8 cellular contexts compared by ENCODE assay signal in genomic region chr6:84763397-84764331, GRCh38. TPM values are rescaled to one million over a fixed set of nuclear protein-coding genes. Genes with fewer than 3 reads are reported as not detected.
A peak's percentile ranks its signal among the peaks of the same experiment; 100 is the strongest.
DNase-seq lines count a peak whose midpoint lies in the region; ATAC-seq and TF ChIP-seq lines count a peak whose summit lies in the region.

No MANE protein-coding gene starts in this region.

- H3K4me1 Mint-ChIP-seq in nephron: peaks cover 30% of the 10 kb centered on the region

- H3K4me3 ChIP-seq in RWPE2 (ENCODE audit: severe bottlenecking) (peak overlapping the region; percentile 44), epithelial cell of proximal tubule (ENCODE audit: low read depth, low read length) (peak overlapping the region; percentile 57)

- no peaks in the 10 kb centered on the region for H3K9me3 ChIP-seq in RWPE2 (ENCODE audit: severe bottlenecking)

- TF ChIP-seq CTCF in RWPE2 (IDR thresholded peaks at IDR 0.05; ENCODE audit: poor library complexity, severe bottlenecking) (no peak), epithelial cell of proximal tubule (conservative IDR thresholded peaks at IDR 0.05; ENCODE audit: low read depth, low read length) (no peak), nephron (IDR thresholded peaks at IDR 0.05; ENCODE audit: unreplicated experiment in 3 of 3) (peak in 1 of 3 experiments; percentile 5), GM10248 (IDR thresholded peaks at IDR 0.05; ENCODE audit: control extremely low read depth, extremely low read depth, low read depth, missing control alignments) (no peak)

- H3K36me3 Mint-ChIP-seq in nephron (ENCODE audit: low read depth): peaks cover 5% of the 10 kb centered on the region

- H3K36me3 ChIP-seq in RWPE2 (ENCODE audit: low read depth): no peaks in the 10 kb centered on the region

- peak overlapping the region; percentile 90 to 96 (median 95) for H3K4me3 Mint-ChIP-seq in nephron

- ATAC-seq in RWPE2 (ENCODE audit: low read depth) (peak; percentile 48), GM21528 (IDR thresholded peaks at IDR 0.05; ENCODE audit: low FRiP score, unreplicated experiment) (no peak), GM21515 (IDR thresholded peaks at IDR 0.05; ENCODE audit: unreplicated experiment) (no peak)

- H3K27me3 ChIP-seq in RWPE2 (ENCODE audit: insufficient read depth, poor library complexity, severe bottlenecking): peaks cover 78% of the 10 kb centered on the region

- H3K27me3 Mint-ChIP-seq in nephron (ENCODE audit: low read depth): peaks cover 92% of the 10 kb centered on the region

- POLR2A ChIA-PET in GM10248 (lab: Yijun Ruan, JAX): no interaction called here

- CTCF ChIA-PET in GM10248 (lab: Yijun Ruan, JAX): interaction anchor here (1.5 kb wide), 1 partner anchor 14 kb away, joined by 5 read pairs; no protein-coding TSS in a partner anchor

- peak overlapping the region; percentile 82 to 98 (median 95) for H3K27ac Mint-ChIP-seq in nephron

- DNase-seq in ELF-1 (ENCODE audit: low read depth, low spot score) (peak; percentile 34), RWPE2 (ENCODE audit: low spot score) (peak; percentile 55), epithelial cell of proximal tubule (ENCODE audit: low read depth) (no peak), GM10248 (ENCODE audit: extremely low spot score) (no peak)
- DNase-seq in stimulated activated CD4-positive, alpha-beta T cell treated with anti-CD3 and anti-CD28 coated beads, Interleukin-12 subunit alpha, Interleukin-12 subunit beta, amount 100 ng/mL, for 4 hours: no peak

- H3K27ac ChIP-seq in RWPE2 (ENCODE audit: poor library complexity, severe bottlenecking): peak overlapping the region; percentile 50

- no peaks in the 10 kb centered on the region for H3K4me1 ChIP-seq in RWPE2 (ENCODE audit: insufficient read depth, poor library complexity, severe bottlenecking)

- no peaks in the 10 kb centered on the region for H3K9me3 Mint-ChIP-seq in nephron

RNA-seq across cellular contexts. Expression of gene TBX18, which starts 0.7 kb away (rescaled TPM):
- 0.23 and 1.9 TPM in 2 replicates for total RNA-seq in epithelial cell of proximal tubule

Comparison
In these comparisons a context has a peak if more than half of its experiments do, and no peak if none do; other contexts are left out.
1. DNase-seq: peak in ELF-1 (single experiment) and RWPE2 (single experiment); none in epithelial cell of proximal tubule (single experiment), GM10248 (single experiment) and stimulated activated CD4-positive, alpha-beta T cell treated with anti-CD3 and anti-CD28 coated beads, Interleukin-12 subunit alpha, Interleukin-12 subunit beta, amount 100 ng/mL, for 4 hours (single experiment).